8 cellular contexts compared by ENCODE assay signal in the genomic region with DNA sequence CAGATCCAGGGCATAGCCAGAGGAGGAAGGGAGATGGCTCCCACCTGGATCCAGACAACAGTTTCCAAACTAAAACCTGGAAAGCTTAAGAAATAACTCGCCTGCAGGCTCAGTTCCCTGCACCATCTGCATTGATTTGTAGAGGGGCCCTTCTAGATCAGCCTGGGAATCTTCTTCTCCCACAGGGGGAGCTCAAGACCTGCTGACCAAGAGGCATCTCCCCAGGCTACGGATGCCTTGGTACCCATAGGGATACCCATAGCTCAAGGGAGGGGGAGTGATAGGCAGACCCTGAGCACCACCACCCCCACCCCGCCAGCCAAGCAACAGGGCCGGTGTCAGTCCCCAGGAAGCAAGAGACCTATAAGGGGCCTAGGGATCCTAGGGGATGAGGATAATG. TPM values are rescaled to one million over a fixed set of nuclear protein-coding genes. Genes with fewer than 3 reads are reported as not detected.
DNase-seq lines count a peak whose midpoint lies in the region; ATAC-seq and TF ChIP-seq lines count a peak whose summit lies in the region.

No MANE protein-coding gene starts in this region.

- in situ Hi-C loops in ACHN (cut with HindIII; ENCODE audit: low pct_ligation_motif_present, low pct_unique_long_range_greater_than_20kb, low sequenced_read_pairs): no loop called here

- TF ChIP-seq CTCF in GM12864 (IDR thresholded peaks at IDR 0.05; ENCODE audit: low read depth, low read length, missing control alignments): peak; percentile 57
- TF ChIP-seq CTCF in nephron progenitor cell (IDR thresholded peaks at IDR 0.05): peak; percentile 50

- H3K4me3 ChIP-seq in GM12864 (ENCODE audit: low read depth, low read length) (no peak overlapping the region), Karpas-422 (ENCODE audit: low read length) (no peak overlapping the region)

- H3K4me3 Mint-ChIP-seq in activated naive CD8-positive, alpha-beta T cell treated with anti-CD3 and anti-CD28 coated beads for 36 hours: no peak overlapping the region
- H3K4me3 Mint-ChIP-seq in nephron progenitor cell: no peak overlapping the region

- no peaks in the 10 kb centered on the region for H3K79me2 ChIP-seq in Karpas-422 (ENCODE audit: low read length)

- ATAC-seq in HG02571 (IDR thresholded peaks at IDR 0.05; ENCODE audit: unreplicated experiment) (no peak), GM21723 (IDR thresholded peaks at IDR 0.05; ENCODE audit: unreplicated experiment) (no peak)

- no peaks in the 10 kb centered on the region for H3K9me2 ChIP-seq in Karpas-422 (replicated peaks; ENCODE audit: insufficient read depth, low read length)

- H2AFZ ChIP-seq in Karpas-422 (ENCODE audit: low read length): no peak overlapping the region

- no peaks in the 10 kb centered on the region for H3K36me3 ChIP-seq in Karpas-422 (ENCODE audit: insufficient read depth, low read length)

- no peaks in the 10 kb centered on the region for H3K27me3 Mint-ChIP-seq in activated naive CD8-positive, alpha-beta T cell treated with anti-CD3 and anti-CD28 coated beads for 36 hours
- peaks cover 41% of the 10 kb centered on the region for H3K27me3 Mint-ChIP-seq in nephron progenitor cell (ENCODE audit: low read depth, poor library complexity)

- H3K27ac ChIP-seq in Karpas-422 (ENCODE audit: low read length): no peak overlapping the region

- no peaks in the 10 kb centered on the region for H3K9me3 ChIP-seq in Karpas-422 (ENCODE audit: low read length)

- DNase-seq in ACHN (peak; percentile 40), GM12864 (ENCODE audit: low read depth) (no peak), Karpas-422 (peak; percentile 82), nephron progenitor cell (peak; percentile 40), foreskin melanocyte (no peak)
- DNase-seq in activated naive CD8-positive, alpha-beta T cell treated with anti-CD3 and anti-CD28 coated beads for 36 hours: peak; percentile 4

- no peak overlapping the region for H3K27ac Mint-ChIP-seq in activated naive CD8-positive, alpha-beta T cell treated with anti-CD3 and anti-CD28 coated beads for 36 hours
- no peak overlapping the region for H3K27ac Mint-ChIP-seq in nephron progenitor cell

- no peak overlapping the region for H3K9ac ChIP-seq in Karpas-422 (ENCODE audit: low read length)

- H3K9me3 Mint-ChIP-seq in activated naive CD8-positive, alpha-beta T cell treated with anti-CD3 and anti-CD28 coated beads for 36 hours: no peaks in the 10 kb centered on the region
- H3K9me3 Mint-ChIP-seq in nephron progenitor cell: no peaks in the 10 kb centered on the region

- H3K4me2 ChIP-seq in Karpas-422 (ENCODE audit: low read depth, low read length, poor library complexity, severe bottlenecking): no peak overlapping the region

- H3K36me3 Mint-ChIP-seq in activated naive CD8-positive, alpha-beta T cell treated with anti-CD3 and anti-CD28 coated beads for 36 hours: no peaks in the 10 kb centered on the region
- no peaks in the 10 kb centered on the region for H3K36me3 Mint-ChIP-seq in nephron progenitor cell (ENCODE audit: low read depth)

- peaks cover 2% of the 10 kb centered on the region for H3K4me1 Mint-ChIP-seq in activated naive CD8-positive, alpha-beta T cell treated with anti-CD3 and anti-CD28 coated beads for 36 hours
- no peaks in the 10 kb centered on the region for H3K4me1 Mint-ChIP-seq in nephron progenitor cell

- H3K27me3 ChIP-seq in Karpas-422 (ENCODE audit: low read length): no peaks in the 10 kb centered on the region

- no peaks in the 10 kb centered on the region for H4K20me1 ChIP-seq in Karpas-422 (ENCODE audit: insufficient read depth, low read depth, low read length)

- H3K4me1 ChIP-seq in Karpas-422 (ENCODE audit: low read length): peaks cover under 1% of the 10 kb centered on the region; the same call in 1 of the 2 replicates

RNA-seq across cellular contexts. Expression of a gene that starts 28.0 kb away (rescaled TPM):
- total RNA-seq in Karpas-422 (2014; rRNA removed; shearing (Covaris generic); ENCODE audit: low replicate concordance): not detected in 2 replicates
- under 1 TPM; 0.10 to 0.72 TPM for total RNA-seq in activated naive CD8-positive, alpha-beta T cell treated with anti-CD3 and anti-CD28 coated beads for 36 hours

Comparison
In these comparisons a context has a peak if more than half of its experiments do, and no peak if none do; other contexts are left out.
1. DNase-seq: peak in ACHN (single experiment), Karpas-422 (single experiment), activated naive CD8-positive, alpha-beta T cell treated with anti-CD3 and anti-CD28 coated beads for 36 hours (single experiment) and nephron progenitor cell (single experiment); none in GM12864 (single experiment) and foreskin melanocyte (single experiment).